1 cellular context compared by ENCODE assay signal in the genomic region with DNA sequence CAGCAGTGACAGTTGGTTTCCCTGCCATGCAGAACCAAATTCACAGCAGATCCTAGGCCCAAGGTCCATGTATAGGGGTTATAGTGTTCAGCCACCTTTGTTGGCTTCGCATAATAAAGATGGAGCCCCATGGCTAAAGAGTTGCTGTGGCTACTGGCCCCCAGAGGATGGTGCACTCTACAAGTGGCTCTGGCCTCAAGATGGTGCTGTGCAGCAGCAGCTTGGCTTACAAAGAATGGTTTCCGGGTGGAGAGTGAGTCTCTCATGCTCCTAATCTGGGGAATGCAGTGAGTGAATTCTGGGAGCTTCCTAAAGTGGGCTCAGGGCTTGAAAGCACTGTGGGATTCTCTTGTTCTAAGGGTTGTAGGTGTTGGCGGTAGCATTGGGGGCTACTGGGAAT.
TF ChIP-seq lines count a peak whose summit lies in the region.

No MANE protein-coding gene starts in this region.

TF ChIP-seq in WTC11, 78 proteins besides CTCF, POLR2A, EP300 and RAD21 (continued from another document):
- TF ChIP-seq, protein P1, sequence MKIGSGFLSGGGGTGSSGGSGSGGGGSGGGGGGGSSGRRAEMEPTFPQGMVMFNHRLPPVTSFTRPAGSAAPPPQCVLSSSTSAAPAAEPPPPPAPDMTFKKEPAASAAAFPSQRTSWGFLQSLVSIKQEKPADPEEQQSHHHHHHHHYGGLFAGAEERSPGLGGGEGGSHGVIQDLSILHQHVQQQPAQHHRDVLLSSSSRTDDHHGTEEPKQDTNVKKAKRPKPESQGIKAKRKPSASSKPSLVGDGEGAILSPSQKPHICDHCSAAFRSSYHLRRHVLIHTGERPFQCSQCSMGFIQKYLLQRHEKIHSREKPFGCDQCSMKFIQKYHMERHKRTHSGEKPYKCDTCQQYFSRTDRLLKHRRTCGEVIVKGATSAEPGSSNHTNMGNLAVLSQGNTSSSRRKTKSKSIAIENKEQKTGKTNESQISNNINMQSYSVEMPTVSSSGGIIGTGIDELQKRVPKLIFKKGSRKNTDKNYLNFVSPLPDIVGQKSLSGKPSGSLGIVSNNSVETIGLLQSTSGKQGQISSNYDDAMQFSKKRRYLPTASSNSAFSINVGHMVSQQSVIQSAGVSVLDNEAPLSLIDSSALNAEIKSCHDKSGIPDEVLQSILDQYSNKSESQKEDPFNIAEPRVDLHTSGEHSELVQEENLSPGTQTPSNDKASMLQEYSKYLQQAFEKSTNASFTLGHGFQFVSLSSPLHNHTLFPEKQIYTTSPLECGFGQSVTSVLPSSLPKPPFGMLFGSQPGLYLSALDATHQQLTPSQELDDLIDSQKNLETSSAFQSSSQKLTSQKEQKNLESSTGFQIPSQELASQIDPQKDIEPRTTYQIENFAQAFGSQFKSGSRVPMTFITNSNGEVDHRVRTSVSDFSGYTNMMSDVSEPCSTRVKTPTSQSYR (CRISPR knock-in tag; IDR thresholded peaks at IDR 0.05) = no peak
